ENCODE assay signal across 1 cellular context in genomic region chr16:9042943-9043680, GRCh38.
TF ChIP-seq lines count a peak whose summit lies in the region.

No MANE protein-coding gene starts in this region.

TF ChIP-seq in HepG2, 621 proteins besides CTCF, POLR2A, EP300 and RAD21 (continued from another document):
- TF ChIP-seq, protein P1, sequence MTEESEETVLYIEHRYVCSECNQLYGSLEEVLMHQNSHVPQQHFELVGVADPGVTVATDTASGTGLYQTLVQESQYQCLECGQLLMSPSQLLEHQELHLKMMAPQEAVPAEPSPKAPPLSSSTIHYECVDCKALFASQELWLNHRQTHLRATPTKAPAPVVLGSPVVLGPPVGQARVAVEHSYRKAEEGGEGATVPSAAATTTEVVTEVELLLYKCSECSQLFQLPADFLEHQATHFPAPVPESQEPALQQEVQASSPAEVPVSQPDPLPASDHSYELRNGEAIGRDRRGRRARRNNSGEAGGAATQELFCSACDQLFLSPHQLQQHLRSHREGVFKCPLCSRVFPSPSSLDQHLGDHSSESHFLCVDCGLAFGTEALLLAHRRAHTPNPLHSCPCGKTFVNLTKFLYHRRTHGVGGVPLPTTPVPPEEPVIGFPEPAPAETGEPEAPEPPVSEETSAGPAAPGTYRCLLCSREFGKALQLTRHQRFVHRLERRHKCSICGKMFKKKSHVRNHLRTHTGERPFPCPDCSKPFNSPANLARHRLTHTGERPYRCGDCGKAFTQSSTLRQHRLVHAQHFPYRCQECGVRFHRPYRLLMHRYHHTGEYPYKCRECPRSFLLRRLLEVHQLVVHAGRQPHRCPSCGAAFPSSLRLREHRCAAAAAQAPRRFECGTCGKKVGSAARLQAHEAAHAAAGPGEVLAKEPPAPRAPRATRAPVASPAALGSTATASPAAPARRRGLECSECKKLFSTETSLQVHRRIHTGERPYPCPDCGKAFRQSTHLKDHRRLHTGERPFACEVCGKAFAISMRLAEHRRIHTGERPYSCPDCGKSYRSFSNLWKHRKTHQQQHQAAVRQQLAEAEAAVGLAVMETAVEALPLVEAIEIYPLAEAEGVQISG (CRISPR knock-in tag; IDR thresholded peaks at IDR 0.05): no peak
- TF ChIP-seq ZNF616 (CRISPR knock-in tag; IDR thresholded peaks at IDR 0.05; ENCODE audit: low read depth): no peak
